13 cellular contexts compared by ENCODE assay signal in genomic region chr11:2447253-2447950, GRCh38. TPM values are rescaled to one million over a fixed set of nuclear protein-coding genes. Genes with fewer than 3 reads are reported as not detected.
DNase-seq lines count a peak whose midpoint lies in the region; ATAC-seq, FAIRE-seq and TF ChIP-seq lines count a peak whose summit lies in the region.
"Had no signal": no experiment of that assay in that cellular context is flagged by ENCODE, and none has a peak within 500 bp of the region (broad histone marks: within the 10 kb centered on the region; RNA-seq: fewer than 3 reads in every experiment).

No MANE protein-coding gene starts in this region.

- H3K36me3 ChIP-seq in RWPE2 (ENCODE audit: low read depth) (no peaks in the 10 kb centered on the region), colonic mucosa (no peaks in the 10 kb centered on the region)

- H3K4me3 ChIP-seq in RWPE2 (ENCODE audit: severe bottlenecking) (no peak overlapping the region), colonic mucosa (no peak overlapping the region)
- H3K4me3 ChIP-seq: A549 had no signal

- intact Hi-C loops in colonic mucosa (cut with DNase I) = no loop called here

- H3K9me3 ChIP-seq in RWPE2 (ENCODE audit: severe bottlenecking) = no peaks in the 10 kb centered on the region
- H3K9me3 ChIP-seq in colonic mucosa = no peaks in the 10 kb centered on the region

- peak overlapping the region; percentile 3 to 79 for H3K9ac ChIP-seq in colonic mucosa (ENCODE audit: low read depth in 2 of 2, low read length in 2 of 2)

- ATAC-seq in RWPE2 (ENCODE audit: low read depth) = no peak
- ATAC-seq in stimulated activated memory B cell treated with anti-CD40 and anti-IgM and Interleukin-4, amounts not matched to agents 10 μg/mL and 1 μg/mL and 100 μg/mL, for 72 hours = no peak
- ATAC-seq: A549, PC-3 had no signal

- peaks cover 27% of the 10 kb centered on the region for H3K27me3 ChIP-seq in RWPE2 (ENCODE audit: insufficient read depth, poor library complexity, severe bottlenecking)
- H3K27me3 ChIP-seq in colonic mucosa = no peaks in the 10 kb centered on the region

- H3K9me3 Mint-ChIP-seq in activated CD4-positive, alpha-beta T cell treated with anti-CD3 and anti-CD28 coated beads, Interleukin-2, amount 10 ng/mL, durations not matched to agents 7 days and 5 days = no peaks in the 10 kb centered on the region
- no peaks in the 10 kb centered on the region for H3K9me3 Mint-ChIP-seq in stimulated activated memory B cell treated with anti-CD40 and anti-IgM and Interleukin-4, amounts not matched to agents 10 μg/mL and 1 μg/mL and 100 μg/mL, for 72 hours

- H3K4me3 Mint-ChIP-seq in activated CD4-positive, alpha-beta T cell treated with anti-CD3 and anti-CD28 coated beads, Interleukin-2, amount 10 ng/mL, durations not matched to agents 7 days and 5 days = peak overlapping the region; percentile 91
- H3K4me3 Mint-ChIP-seq in stimulated activated memory B cell treated with anti-CD40 and anti-IgM and Interleukin-4, amounts not matched to agents 10 μg/mL and 1 μg/mL and 100 μg/mL, for 72 hours = peak overlapping the region; percentile 92

- peaks cover 8% of the 10 kb centered on the region for H3K27me3 Mint-ChIP-seq in activated CD4-positive, alpha-beta T cell treated with anti-CD3 and anti-CD28 coated beads, Interleukin-2, amount 10 ng/mL, durations not matched to agents 7 days and 5 days
- H3K27me3 Mint-ChIP-seq in stimulated activated memory B cell treated with anti-CD40 and anti-IgM and Interleukin-4, amounts not matched to agents 10 μg/mL and 1 μg/mL and 100 μg/mL, for 72 hours = no peaks in the 10 kb centered on the region

- CTCF ChIA-PET in activated CD4-positive, alpha-beta T cell treated with anti-CD3 and anti-CD28 coated beads, Interleukin-2, amount 10 ng/mL, durations not matched to agents 7 days and 5 days (lab: Charles Lee) = interaction anchor here (1.1 to 1.3 kb wide), 2 partner anchors 63 to 85 kb away, joined by 3 to 5 read pairs; no protein-coding TSS in a partner anchor

- H3K27ac ChIP-seq in RWPE2 (ENCODE audit: poor library complexity, severe bottlenecking) = no peak overlapping the region
- H3K27ac ChIP-seq in colonic mucosa = no peak overlapping the region
- H3K27ac ChIP-seq: A549 had no signal

- POLR2A ChIA-PET in activated CD4-positive, alpha-beta T cell treated with anti-CD3 and anti-CD28 coated beads, Interleukin-2, amount 10 ng/mL, durations not matched to agents 7 days and 5 days (lab: Charles Lee) = no interaction called here

- H3K27ac Mint-ChIP-seq in activated CD4-positive, alpha-beta T cell treated with anti-CD3 and anti-CD28 coated beads, Interleukin-2, amount 10 ng/mL, durations not matched to agents 7 days and 5 days = peak overlapping the region; percentile 88
- H3K27ac Mint-ChIP-seq in stimulated activated memory B cell treated with anti-CD40 and anti-IgM and Interleukin-4, amounts not matched to agents 10 μg/mL and 1 μg/mL and 100 μg/mL, for 72 hours = peak overlapping the region; percentile 80

- no peak for FAIRE-seq in RCC 7860 (lab: Jason Lieb, UNC)
- FAIRE-seq: A549 had no signal

- DNase-seq in activated CD4-positive, alpha-beta T cell treated with anti-CD3 and anti-CD28 coated beads, Interleukin-2, amount 10 ng/mL, durations not matched to agents 7 days and 5 days = no peak
- DNase-seq in activated CD4-positive, alpha-beta T cell treated with anti-CD3 and anti-CD28 coated beads for 4 hours = no peak
- DNase-seq in RWPE2 (ENCODE audit: low spot score) (peak; percentile 40), colonic mucosa (no peak), RCC 7860 (ENCODE audit: low spot score) (no peak), GM19240 (ENCODE audit: insufficient read length, low spot score) (no peak), KBM-7 (no peak)
- DNase-seq: midbrain, NCI-H2029, PC-3 had no signal

- peaks cover 39% of the 10 kb centered on the region for H3K4me1 Mint-ChIP-seq in activated CD4-positive, alpha-beta T cell treated with anti-CD3 and anti-CD28 coated beads, Interleukin-2, amount 10 ng/mL, durations not matched to agents 7 days and 5 days
- H3K4me1 Mint-ChIP-seq in stimulated activated memory B cell treated with anti-CD40 and anti-IgM and Interleukin-4, amounts not matched to agents 10 μg/mL and 1 μg/mL and 100 μg/mL, for 72 hours = peaks cover 60% of the 10 kb centered on the region

- no peak for TF ChIP-seq CTCF in RWPE2 (IDR thresholded peaks at IDR 0.05; ENCODE audit: poor library complexity, severe bottlenecking)
- no peak for TF ChIP-seq CTCF in colonic mucosa (IDR thresholded peaks at IDR 0.05)

- peaks cover 5% of the 10 kb centered on the region for H3K36me3 Mint-ChIP-seq in activated CD4-positive, alpha-beta T cell treated with anti-CD3 and anti-CD28 coated beads, Interleukin-2, amount 10 ng/mL, durations not matched to agents 7 days and 5 days (ENCODE audit: low read depth)
- no peaks in the 10 kb centered on the region for H3K36me3 Mint-ChIP-seq in stimulated activated memory B cell treated with anti-CD40 and anti-IgM and Interleukin-4, amounts not matched to agents 10 μg/mL and 1 μg/mL and 100 μg/mL, for 72 hours

- no peaks in the 10 kb centered on the region for H3K4me1 ChIP-seq in RWPE2 (ENCODE audit: insufficient read depth, poor library complexity, severe bottlenecking)
- H3K4me1 ChIP-seq in colonic mucosa = peaks cover 29% of the 10 kb centered on the region

- in situ Hi-C loops in KBM-7 (cut with MboI; ENCODE audit: low pct_unique_long_range_greater_than_20kb, low sequenced_read_pairs) = no loop called here

RNA-seq across cellular contexts. Expression of gene KCNQ1, which starts 2.6 kb away (rescaled TPM):
- 10 to 100 TPM; 20.4 to 24.3 TPM for total RNA-seq in activated CD4-positive, alpha-beta T cell treated with anti-CD3 and anti-CD28 coated beads, Interleukin-2, amount 10 ng/mL, durations not matched to agents 7 days and 5 days
- total RNA-seq in colonic mucosa = 10 to 100 TPM; 51.4 to 55.8 TPM
- total RNA-seq: HT1080 had no signal

RNA-seq across cellular contexts. Expression of gene TRPM5, which starts 3.1 kb away (rescaled TPM):
- total RNA-seq in activated CD4-positive, alpha-beta T cell treated with anti-CD3 and anti-CD28 coated beads, Interleukin-2, amount 10 ng/mL, durations not matched to agents 7 days and 5 days = under 1 TPM in 1 of 2 experiments, not detected in 1; 0.07 TPM
- total RNA-seq in colonic mucosa = 1 to 10 TPM; 1.3 to 1.9 TPM
- total RNA-seq: PC-3 had no signal

RNA-seq across cellular contexts. Expression of gene TSSC4, which starts 46.9 kb away (rescaled TPM):
- 10 to 100 TPM; 31.1 to 47.5 TPM for total RNA-seq in activated CD4-positive, alpha-beta T cell treated with anti-CD3 and anti-CD28 coated beads, Interleukin-2, amount 10 ng/mL, durations not matched to agents 7 days and 5 days
- total RNA-seq in colonic mucosa = 10 to 100 TPM; 35.6 to 59.0 TPM
